In genomic region chr4:13627185-13627605, GRCh38 we compare ENCODE assay signal across 8 cellular contexts. TPM values are rescaled to one million over a fixed set of nuclear protein-coding genes. Genes with fewer than 3 reads are reported as not detected.
DNase-seq lines count a peak whose midpoint lies in the region; ATAC-seq, FAIRE-seq and TF ChIP-seq lines count a peak whose summit lies in the region.

No MANE protein-coding gene starts in this region.

- H3K4me3 ChIP-seq in MG63 = peak overlapping the region; percentile 63
- H3K4me3 ChIP-seq in adrenal gland = peak overlapping the region; percentile 85 to 96 (median 89)

- no peaks in the 10 kb centered on the region for H3K9me3 ChIP-seq in MG63
- no peaks in the 10 kb centered on the region for H3K9me3 ChIP-seq in adrenal gland (replicated peaks in 1 of 3)

- peak overlapping the region in 4 of 5 donors; percentile 72 to 97 (median 92) for H3K27ac ChIP-seq in adrenal gland

- no peak for TF ChIP-seq CTCF in adrenal gland (IDR thresholded peaks at IDR 0.05)

- intact Hi-C loops in adrenal gland (cut with DNase I) = no loop called here

- peak; percentile 49 for ATAC-seq in GM21825 (IDR thresholded peaks at IDR 0.05; ENCODE audit: unreplicated experiment)

- no peaks in the 10 kb centered on the region for H3K36me3 ChIP-seq in MG63
- no peaks in the 10 kb centered on the region for H3K36me3 ChIP-seq in adrenal gland (replicated peaks in 1 of 2)

- FAIRE-seq in GM12892 (lab: Jason Lieb, UNC) = peak; percentile 14

- H3K27me3 ChIP-seq in MG63 = no peaks in the 10 kb centered on the region
- H3K27me3 ChIP-seq in adrenal gland = no peaks in the 10 kb centered on the region

- peak; percentile 22 for DNase-seq in GM12892 (ENCODE audit: insufficient read length)
- no peak for DNase-seq in MG63
- peak in 6 of 7 donors; percentile 16 to 57 (median 32) for DNase-seq in adrenal gland
- peak; percentile 65 for DNase-seq in islet precursor cell
- peak; percentile 9 for DNase-seq in stimulated activated CD8-positive, alpha-beta memory T cell treated with anti-CD3 and anti-CD28 coated beads, Interleukin-4, amount 100 ng/mL, for 24 hours (ENCODE audit: low read depth)
- DNase-seq in superior temporal gyrus (ENCODE audit: extremely low spot score) = no peak
- no peak for DNase-seq in C1 segment of cervical spinal cord (lab: John Stamatoyannopoulos, UW)

- TF ChIP-seq POLR2A in GM12892 (IDR thresholded peaks at IDR 0.05; ENCODE audit: low read depth, low read length) (no peak), adrenal gland (IDR thresholded peaks at IDR 0.05) (no peak)

- peaks cover 11 to 34% of the 10 kb centered on the region in 2 donors for H3K4me1 ChIP-seq in adrenal gland (replicated peaks in 1 of 2)

- WGBS in adrenal gland, 4 donors = 0 to 1% (median 0%) methylated on average over 6 to 45 of the region's 45 CpGs

RNA-seq across cellular contexts. Expression of gene BOD1L1, which starts 0.3 kb away (rescaled TPM):
- polyA plus RNA-seq in GM12892 (2012; ENCODE audit: missing spikeins) = 21.7 TPM
- 4.1 and 11.3 TPM in 2 replicates for total RNA-seq in MG63 (2014; rRNA removed; shearing (Covaris generic); ENCODE audit: low replicate concordance)
- 10 to 100 TPM; 16.4 to 31.0 (median 21.4) TPM for total RNA-seq in adrenal gland
- 10 to 100 TPM in 2 of 3 donors, 1 to 10 TPM in 1; 7.4 to 20.0 (median 13.5) TPM for polyA plus RNA-seq in adrenal gland

Comparison
In these comparisons a context has a peak if more than half of its experiments do, and no peak if none do; other contexts are left out.
1. DNase-seq: peak in GM12892 (single experiment), adrenal gland (6 of 7), islet precursor cell (single experiment) and stimulated activated CD8-positive, alpha-beta memory T cell treated with anti-CD3 and anti-CD28 coated beads, Interleukin-4, amount 100 ng/mL, for 24 hours (single experiment); none in MG63 (single experiment), superior temporal gyrus (single experiment) and C1 segment of cervical spinal cord (0 of 14).